ENCODE assay signal across 2 cellular contexts in genomic region chr1:169149555-169150286, GRCh38.
TF ChIP-seq lines count a peak whose summit lies in the region.

No MANE protein-coding gene starts in this region.

TF ChIP-seq in K562, 482 proteins besides CTCF, POLR2A, EP300 and RAD21:
- no peak for TF ChIP-seq CEBPG (CRISPR knock-in tag; IDR thresholded peaks at IDR 0.05)
- peak; percentile 73 to 79 for TF ChIP-seq CEBPG (tag; conservative IDR thresholded peaks at IDR 0.05 in 1 of 2, IDR thresholded peaks at IDR 0.05 in 1 of 2)
- peak; percentile 77 for TF ChIP-seq ATF3 (IDR thresholded peaks at IDR 0.05)
- no peak for TF ChIP-seq ATF3 (CRISPR knock-in tag; conservative IDR thresholded peaks at IDR 0.05)
- TF ChIP-seq CEBPB (tag; IDR thresholded peaks at IDR 0.05), result peak; percentile 74
- TF ChIP-seq, protein P1, sequence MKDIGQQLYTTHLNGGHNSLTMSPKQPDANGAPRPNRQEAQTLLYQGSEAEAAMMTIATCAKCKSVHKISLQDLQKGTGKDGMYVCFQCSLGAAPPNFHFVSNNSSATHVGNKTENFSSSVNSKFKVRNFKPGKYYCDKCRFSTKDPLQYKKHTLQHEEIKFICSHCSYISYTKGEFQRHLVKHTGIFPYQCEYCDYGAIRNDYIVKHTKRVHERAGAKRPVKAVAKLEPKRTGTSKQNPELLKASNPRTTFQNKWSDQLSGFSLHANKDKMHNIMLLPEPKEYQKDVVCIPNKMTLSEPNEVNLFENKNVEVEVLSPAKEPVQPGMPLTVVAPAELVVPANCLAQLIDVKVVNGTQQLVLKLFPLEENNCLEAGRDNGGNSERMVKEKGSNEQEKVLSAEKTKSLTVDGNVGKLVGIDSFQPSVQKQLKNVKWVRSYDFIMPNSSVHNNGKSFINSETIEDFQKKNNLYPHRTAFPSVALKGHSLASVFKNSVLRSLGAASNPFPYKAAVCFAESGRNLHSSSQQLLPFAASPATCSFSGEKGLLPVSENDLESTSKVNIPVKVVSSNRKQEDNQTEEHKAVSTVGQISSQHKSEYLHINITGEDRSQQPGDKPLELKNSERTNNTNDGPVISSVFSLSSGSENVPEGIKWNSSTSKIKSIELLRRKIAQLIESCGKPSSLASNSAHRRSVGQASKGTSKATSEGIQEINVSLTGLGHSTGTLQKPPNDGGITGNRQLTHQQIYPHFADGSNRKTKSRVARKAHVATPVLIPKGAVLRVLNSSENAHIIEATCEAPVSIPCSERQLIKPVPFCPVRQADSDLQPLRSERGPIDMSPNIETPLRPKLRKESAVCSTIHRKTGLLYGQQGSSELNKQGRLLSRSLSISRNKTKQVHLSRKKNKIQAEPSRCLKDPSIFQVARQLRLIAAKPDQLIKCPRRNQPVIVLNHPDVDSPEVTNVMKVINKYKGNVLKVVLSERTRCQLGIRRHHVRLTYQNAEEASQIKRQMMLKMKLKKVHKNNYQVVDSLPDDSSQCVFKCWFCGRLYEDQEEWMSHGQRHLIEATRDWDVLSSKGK (CRISPR knock-in tag; IDR thresholded peaks at IDR 0.05), result no peak

TF ChIP-seq in HepG2, 621 proteins besides CTCF, POLR2A, EP300 and RAD21:
- TF ChIP-seq CEBPB (IDR thresholded peaks at IDR 0.05; ENCODE audit: borderline replicate concordance, low read depth, low read length) (peak; percentile 51; the same call in 1 of the 2 replicates), FOSL2 (CRISPR knock-in tag; IDR thresholded peaks at IDR 0.05) (no peak), JUND (CRISPR knock-in tag; IDR thresholded peaks at IDR 0.05) (no peak), CEBPG (CRISPR knock-in tag; IDR thresholded peaks at IDR 0.05) (peak; percentile 43; the same call in 1 of the 2 replicates), ATF4 (CRISPR knock-in tag; IDR thresholded peaks at IDR 0.05) (peak in 1 of 2 experiments; percentile 65; a peak in 1 of 4 replicates), ZNF770 (CRISPR knock-in tag; IDR thresholded peaks at IDR 0.05) (peak; percentile 94), CHD4 (IDR thresholded peaks at IDR 0.05; ENCODE audit: borderline replicate concordance, low read length) (0 out of 2 replicates have a peak, but pooled peaks have one; percentile 4), ZNF3 (CRISPR knock-in tag; IDR thresholded peaks at IDR 0.05) (0 out of 2 replicates have a peak, but pooled peaks have one; percentile 37), TRIM24 (CRISPR knock-in tag; IDR thresholded peaks at IDR 0.05) (no peak)
